9 cellular contexts compared by ENCODE assay signal in the genomic region with DNA sequence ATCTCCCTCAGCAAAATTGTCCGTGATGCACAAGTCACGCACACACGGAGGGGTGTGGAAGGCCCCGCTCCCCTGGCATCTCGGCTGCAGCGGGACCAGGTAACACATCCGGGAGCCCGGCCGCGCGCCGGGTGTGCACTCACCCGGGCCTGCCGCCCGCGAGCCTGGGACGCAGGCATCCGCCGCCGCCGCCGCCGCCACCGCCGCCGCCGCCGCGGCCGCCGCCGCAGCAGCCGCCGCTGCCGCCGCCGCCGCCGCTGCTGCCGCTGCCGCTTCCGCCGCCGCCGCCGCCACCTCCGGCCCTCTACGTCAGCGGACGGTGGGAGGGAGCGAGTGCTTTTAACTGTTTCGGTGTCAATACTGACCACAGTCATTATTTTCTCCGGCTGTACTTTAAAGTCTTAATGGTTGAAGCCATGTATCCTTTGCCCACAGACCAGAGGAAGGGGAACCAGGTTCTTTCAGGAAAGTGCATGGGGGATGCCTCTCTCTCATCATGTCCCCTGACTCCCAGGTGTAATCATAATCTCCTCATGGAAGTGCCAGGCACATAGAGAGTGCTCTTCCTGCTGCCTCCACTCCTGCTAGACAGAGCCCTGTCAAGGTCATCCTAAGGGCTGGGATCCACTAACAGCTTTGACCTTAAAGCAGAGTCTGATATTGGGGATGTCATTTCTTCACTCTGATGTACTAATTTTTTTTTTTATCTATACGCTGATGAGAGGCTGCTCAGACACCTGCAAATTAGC. TPM values are rescaled to one million over a fixed set of nuclear protein-coding genes. Genes with fewer than 3 reads are reported as not detected.
DNase-seq lines count a peak whose midpoint lies in the region; ATAC-seq and TF ChIP-seq lines count a peak whose summit lies in the region.
"Had no signal": no experiment of that assay in that cellular context is flagged by ENCODE, and none has a peak within 500 bp of the region (broad histone marks: within the 10 kb centered on the region; RNA-seq: fewer than 3 reads in every experiment).

No MANE protein-coding gene starts in this region.

- H3K9me3 ChIP-seq in BLaER1 treated with 17β-estradiol and CSF1 and Interleukin-3, amounts not matched to agents 10 nM and 100 nM (replicated peaks in 1 of 11) = peaks cover 33 to 49% (median 39%) of the 10 kb centered on the region in 11 experiments
- no peaks in the 10 kb centered on the region for H3K9me3 ChIP-seq in lung (ENCODE audit: control insufficient read depth in 2 of 2, insufficient read depth in 1 of 2, low read length in 1 of 2)

- ATAC-seq in GM19395 (IDR thresholded peaks at IDR 0.05; ENCODE audit: unreplicated experiment) (peak; percentile 90), lung (ENCODE audit: insufficient read depth, low FRiP score) (no peak)

- H3K27ac ChIP-seq in BLaER1 treated with 17β-estradiol and CSF1 and Interleukin-3, amounts not matched to agents 10 nM and 100 nM = peak overlapping the region in 6 of 11 experiments; percentile 9 to 58 (median 36); a peak in 6 of 22 replicates
- H3K27ac ChIP-seq in coronary artery = peak overlapping the region; percentile 39 to 76
- H3K27ac ChIP-seq in lung (ENCODE audit: low read depth in 1 of 2, low read length in 1 of 2) = peak overlapping the region; percentile 21 to 60

- H3K4me2 ChIP-seq in BLaER1 treated with 17β-estradiol and CSF1 and Interleukin-3, amounts not matched to agents 10 nM and 100 nM = peak overlapping the region; percentile 48 to 79 (median 60)

- H3K9ac ChIP-seq in BLaER1 treated with 17β-estradiol and CSF1 and Interleukin-3, amounts not matched to agents 10 nM and 100 nM = peak overlapping the region; percentile 37 to 71 (median 61); a peak in 21 of 22 replicates

- H4K20me1 ChIP-seq in BLaER1 treated with 17β-estradiol and CSF1 and Interleukin-3, amounts not matched to agents 10 nM and 100 nM = 0 out of 22 replicates have a peak, but pooled peaks cover 0 to 3% (median 0%) of the 10 kb centered on the region in 11 experiments

- peak; percentile 21 for DNase-seq in HK-2 (ENCODE audit: unreplicated experiment)
- DNase-seq in coronary artery (ENCODE audit: low spot score) = no peak
- peak; percentile 32 for DNase-seq in lung (ENCODE audit: low spot score)
- peak; percentile 5 for DNase-seq in stimulated activated CD8-positive, alpha-beta memory T cell treated with anti-CD3 and anti-CD28 coated beads, Interleukin-12 subunit alpha, Interleukin-12 subunit beta, amount 100 ng/mL, for 4 hours (ENCODE audit: low read depth)
- DNase-seq in T-helper 9 cell = no peak

- WGBS in lung, 2 donors = 10 to 49% methylated on average over 8 to 54 of the region's 54 CpGs

- TF ChIP-seq CTCF in WI38 (IDR thresholded peaks at IDR 0.05; ENCODE audit: low read depth, low read length) (no peak), coronary artery (IDR thresholded peaks at IDR 0.05) (no peak), lung (IDR thresholded peaks at IDR 0.05; ENCODE audit: control extremely low read depth, extremely low read depth) (no peak)

- no peaks in the 10 kb centered on the region for H3K36me3 ChIP-seq in BLaER1 treated with 17β-estradiol and CSF1 and Interleukin-3, amounts not matched to agents 10 nM and 100 nM
- no peaks in the 10 kb centered on the region for H3K36me3 ChIP-seq in lung (ENCODE audit: control insufficient read depth in 2 of 2, insufficient read depth in 2 of 2, low read length in 2 of 2)

- H3K4me3 ChIP-seq in BLaER1 treated with 17β-estradiol and CSF1 and Interleukin-3, amounts not matched to agents 10 nM and 100 nM = peak overlapping the region; percentile 55 to 73 (median 64)
- peak overlapping the region; percentile 59 for H3K4me3 ChIP-seq in WI38 (ENCODE audit: low read depth, low read length)
- peak overlapping the region; percentile 75 for H3K4me3 ChIP-seq in coronary artery
- H3K4me3 ChIP-seq in lung = peak overlapping the region; percentile 47

- H3K4me1 ChIP-seq in BLaER1 treated with 17β-estradiol and CSF1 and Interleukin-3, amounts not matched to agents 10 nM and 100 nM = peaks cover 0 to 7% (median 0%) of the 10 kb centered on the region in 10 experiments; a peak in 3 of 20 replicates
- no peaks in the 10 kb centered on the region for H3K4me1 ChIP-seq in lung (ENCODE audit: control insufficient read depth in 2 of 2, insufficient read depth in 2 of 2, low read length in 2 of 2)

- peaks cover 42 to 93% (median 80%) of the 10 kb centered on the region in 11 experiments; a peak in 21 of 22 replicates for H3K27me3 ChIP-seq in BLaER1 treated with 17β-estradiol and CSF1 and Interleukin-3, amounts not matched to agents 10 nM and 100 nM
- no peaks in the 10 kb centered on the region for H3K27me3 ChIP-seq in lung (ENCODE audit: control insufficient read depth, insufficient read depth)

RNA-seq across cellular contexts. Expression of a gene that starts 38.0 kb away (rescaled TPM):
- total RNA-seq in lung = under 1 TPM in 1 of 2 donors, not detected in 1; 0.18 TPM
- polyA plus RNA-seq in lung = under 1 TPM; 0.03 to 0.06 TPM
- total RNA-seq: LHCN-M2 had no signal

Comparison
In these comparisons a context has a peak if more than half of its experiments do, and no peak if none do; other contexts are left out.
1. DNase-seq: peak in HK-2 (single experiment), lung (single experiment) and stimulated activated CD8-positive, alpha-beta memory T cell treated with anti-CD3 and anti-CD28 coated beads, Interleukin-12 subunit alpha, Interleukin-12 subunit beta, amount 100 ng/mL, for 4 hours (single experiment); none in coronary artery (single experiment) and T-helper 9 cell (single experiment).
2. Peak in every context shown above with its lines, with median percentiles within 50 percentile points of each other: H3K27ac ChIP-seq and H3K4me3 ChIP-seq.